ENCODE assay signal across 2 cellular contexts in genomic region chr6:15137086-15137485, GRCh38.
TF ChIP-seq lines count a peak whose summit lies in the region.

No MANE protein-coding gene starts in this region.

TF ChIP-seq in GM23338, 12 proteins besides CTCF, POLR2A, EP300 and RAD21 (continued from another document):
- TF ChIP-seq REST (IDR thresholded peaks at IDR 0.05; ENCODE audit: unreplicated experiment) (no peak), JUNB (IDR thresholded peaks at IDR 0.05; ENCODE audit: unreplicated experiment) (no peak), STAT1 (IDR thresholded peaks at IDR 0.05; ENCODE audit: unreplicated experiment) (no peak), ZNF114 (CRISPR knock-in tag; IDR thresholded peaks at IDR 0.05) (no peak)

TF ChIP-seq in GM12878, 131 proteins besides CTCF, POLR2A, EP300 and RAD21 (continued from another document):
- TF ChIP-seq ZNF217 (IDR thresholded peaks at IDR 0.05) (no peak), ATF2 (IDR thresholded peaks at IDR 0.05; ENCODE audit: low read length) (peak; percentile 32; the same call in 1 of the 2 replicates), JUNB (IDR thresholded peaks at IDR 0.05) (peak; percentile 73), EED (IDR thresholded peaks at IDR 0.05; ENCODE audit: low read depth) (peak; percentile 58; the same call in 1 of the 2 replicates), YY1 (IDR thresholded peaks at IDR 0.05; ENCODE audit: low read depth, low read length) (no peak)
